ENCODE assay signal across 8 cellular contexts in the genomic region with DNA sequence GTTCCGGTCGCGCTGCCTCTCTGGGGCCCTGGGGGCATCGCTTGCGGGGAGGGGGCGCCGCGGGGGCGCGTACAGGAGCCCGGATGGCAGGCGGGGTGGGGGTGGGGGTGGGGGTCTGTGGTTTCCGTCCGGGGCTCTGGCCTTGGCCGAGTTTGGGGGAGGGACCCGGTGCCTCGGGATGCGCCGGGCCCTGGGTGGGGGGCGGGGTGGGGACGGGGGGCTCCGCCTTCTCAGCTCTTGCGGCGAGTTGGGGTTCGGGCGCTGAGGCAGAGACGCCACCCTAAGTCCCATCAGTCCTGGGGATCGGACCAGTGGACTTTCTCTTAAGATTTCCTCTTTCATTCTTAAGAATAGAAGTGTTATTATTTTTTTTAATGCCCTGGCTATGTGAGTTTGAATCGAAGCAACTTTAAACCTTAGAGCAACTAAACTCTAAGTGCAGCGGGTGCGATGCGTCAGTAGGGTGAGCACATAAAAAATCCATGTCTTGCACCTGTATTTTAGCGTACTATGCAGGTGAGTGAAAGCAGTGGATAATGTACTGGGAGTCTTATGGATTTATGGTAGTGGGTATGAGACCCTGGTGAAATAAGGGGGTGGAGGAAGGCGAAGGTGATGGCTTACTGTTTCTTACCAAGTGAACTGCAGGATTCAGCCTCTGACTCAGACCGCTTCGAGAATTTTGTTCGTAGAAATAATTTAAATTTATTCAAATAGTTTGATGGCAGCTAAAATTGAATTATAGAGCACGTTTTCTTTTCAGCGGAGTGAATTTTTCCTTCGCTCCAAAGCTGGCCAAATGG. TPM values are rescaled to one million over a fixed set of nuclear protein-coding genes. Genes with fewer than 3 reads are reported as not detected.
A peak's percentile ranks its signal among the peaks of the same experiment; 100 is the strongest.
DNase-seq lines count a peak whose midpoint lies in the region; ATAC-seq and TF ChIP-seq lines count a peak whose summit lies in the region.

No MANE protein-coding gene starts in this region.

- H3K27me3 ChIP-seq in BJ (ENCODE audit: control insufficient read depth, insufficient read depth, low read length) (no peaks in the 10 kb centered on the region), mucosa of rectum (ENCODE audit: control insufficient read depth in 2 of 2, insufficient read depth in 2 of 2, low read length in 2 of 2) (no peaks in the 10 kb centered on the region), suprapubic skin (no peaks in the 10 kb centered on the region)

- H3K36me3 Mint-ChIP-seq in activated CD8-positive, alpha-beta T cell treated with anti-CD3 and anti-CD28 coated beads, Interleukin-2, amount 10 ng/mL, durations not matched to agents 7 days and 5 days (ENCODE audit: low read depth): peaks cover 13% of the 10 kb centered on the region

- WGBS in suprapubic skin: under 1% methylated on average over 20 of the region's 40 CpGs

- H3K4me1 ChIP-seq in mucosa of rectum (ENCODE audit: control insufficient read depth in 2 of 2, insufficient read depth in 2 of 2, low read length in 2 of 2) (peaks cover 21 to 23% of the 10 kb centered on the region in 2 donors), suprapubic skin (peaks cover 48% of the 10 kb centered on the region)

- peak overlapping the region; percentile 84 for H3K27ac Mint-ChIP-seq in activated CD8-positive, alpha-beta T cell treated with anti-CD3 and anti-CD28 coated beads, Interleukin-2, amount 10 ng/mL, durations not matched to agents 7 days and 5 days

- H3K27ac ChIP-seq in mucosa of rectum (ENCODE audit: low read depth in 2 of 2, low read length in 2 of 2) (peak overlapping the region; percentile 99 to 100), suprapubic skin (peak overlapping the region; percentile 100)

- H3K4me1 Mint-ChIP-seq in activated CD8-positive, alpha-beta T cell treated with anti-CD3 and anti-CD28 coated beads, Interleukin-2, amount 10 ng/mL, durations not matched to agents 7 days and 5 days (ENCODE audit: low read depth): peaks cover 41% of the 10 kb centered on the region

- H3K4me3 Mint-ChIP-seq in activated CD8-positive, alpha-beta T cell treated with anti-CD3 and anti-CD28 coated beads, Interleukin-2, amount 10 ng/mL, durations not matched to agents 7 days and 5 days: peak overlapping the region; percentile 87

- peak overlapping the region; percentile 74 to 100 for H3K9ac ChIP-seq in mucosa of rectum (ENCODE audit: low read depth in 1 of 2, low read length in 2 of 2)

- TF ChIP-seq POLR2A in suprapubic skin (IDR thresholded peaks at IDR 0.05): no peak

- TF ChIP-seq CTCF in BJ (IDR thresholded peaks at IDR 0.05; ENCODE audit: insufficient read depth, low read depth, low read length): no peak
- 0 out of 2 replicates have a peak, but pooled peaks have one; percentile 1 for TF ChIP-seq CTCF in LNCaP clone FGC (IDR thresholded peaks at IDR 0.05; ENCODE audit: control insufficient read depth, extremely low read depth, insufficient read depth)
- TF ChIP-seq CTCF in epithelial cell of proximal tubule (conservative IDR thresholded peaks at IDR 0.05; ENCODE audit: low read depth, low read length): no peak
- no peak for TF ChIP-seq CTCF in suprapubic skin (IDR thresholded peaks at IDR 0.05)

- peaks cover 21% of the 10 kb centered on the region for H3K27me3 Mint-ChIP-seq in activated CD8-positive, alpha-beta T cell treated with anti-CD3 and anti-CD28 coated beads, Interleukin-2, amount 10 ng/mL, durations not matched to agents 7 days and 5 days (ENCODE audit: low read depth)

- TF ChIP-seq EP300 in suprapubic skin (IDR thresholded peaks at IDR 0.05): no peak

- H3K4me3 ChIP-seq in BJ (ENCODE audit: low read depth, low read length) (peak overlapping the region; percentile 100), LNCaP clone FGC (ENCODE audit: low read depth, low read length) (peak overlapping the region; percentile 82), epithelial cell of proximal tubule (ENCODE audit: low read depth, low read length) (peak overlapping the region; percentile 90), mucosa of rectum (ENCODE audit: low read length in 2 of 2) (peak overlapping the region; percentile 97 to 99), suprapubic skin (peak overlapping the region; percentile 98)

- DNase-seq in BJ (ENCODE audit: low read depth) (no peak), LNCaP clone FGC (ENCODE audit: low read depth) (no peak), epithelial cell of proximal tubule (ENCODE audit: low read depth) (no peak), suprapubic skin (ENCODE audit: low spot score in 2 of 2) (peak in 1 of 2 donors; percentile 73), T1000 (lab: John Stamatoyannopoulos, UW) (no peak)
- DNase-seq in activated CD8-positive, alpha-beta T cell treated with anti-CD3 and anti-CD28 coated beads, Interleukin-2, amount 10 ng/mL, durations not matched to agents 7 days and 5 days: peak; percentile 54

- POLR2A ChIA-PET in BJ (lab: Charles Lee): interaction anchor here (0.7 to 1.1 kb wide), 4 partner anchors 10 to 902 kb away, joined by 3 to 6 read pairs (median 4); no protein-coding TSS in a partner anchor
- POLR2A ChIA-PET in activated CD8-positive, alpha-beta T cell treated with anti-CD3 and anti-CD28 coated beads, Interleukin-2, amount 10 ng/mL, durations not matched to agents 7 days and 5 days (lab: Charles Lee): interaction anchor here (0.6 to 2.6 kb wide), 22 partner anchors 8 to 1197 kb away, joined by 3 to 16 read pairs (median 5); a partner anchor contains a TSS

- H3K36me3 ChIP-seq in BJ (ENCODE audit: control insufficient read depth, insufficient read depth, low read length): no peaks in the 10 kb centered on the region
- no peaks in the 10 kb centered on the region for H3K36me3 ChIP-seq in mucosa of rectum (ENCODE audit: control insufficient read depth in 2 of 2, insufficient read depth in 2 of 2, low read length in 2 of 2)
- no peaks in the 10 kb centered on the region for H3K36me3 ChIP-seq in suprapubic skin

- CTCF ChIA-PET in BJ (lab: Yijun Ruan, JAX): interaction anchor here (1.5 kb wide), 1 partner anchor 10 kb away, joined by 4 read pairs; no protein-coding TSS in a partner anchor
- CTCF ChIA-PET in activated CD8-positive, alpha-beta T cell treated with anti-CD3 and anti-CD28 coated beads, Interleukin-2, amount 10 ng/mL, durations not matched to agents 7 days and 5 days (lab: Charles Lee): interaction anchor here (2.1 kb wide), 1 partner anchor 16 kb away, joined by 10 read pairs; no protein-coding TSS in a partner anchor

- H3K9me3 Mint-ChIP-seq in activated CD8-positive, alpha-beta T cell treated with anti-CD3 and anti-CD28 coated beads, Interleukin-2, amount 10 ng/mL, durations not matched to agents 7 days and 5 days (ENCODE audit: insufficient read depth): no peaks in the 10 kb centered on the region

- ATAC-seq in GM21381 (IDR thresholded peaks at IDR 0.05; ENCODE audit: unreplicated experiment): peak; percentile 17
- ATAC-seq in activated CD8-positive, alpha-beta T cell treated with anti-CD3 and anti-CD28 coated beads, Interleukin-2, amount 10 ng/mL, durations not matched to agents 7 days and 5 days: peak; percentile 36

- H3K9me3 ChIP-seq in mucosa of rectum (ENCODE audit: control insufficient read depth in 2 of 2, low read length in 2 of 2) (no peaks in the 10 kb centered on the region), suprapubic skin (no peaks in the 10 kb centered on the region)

RNA-seq across cellular contexts. Expression of a gene that starts 0.8 kb away (rescaled TPM):
- polyA plus RNA-seq in BJ (2011; rRNA removed): 423 and 496 TPM in 2 replicates
- 856 and 1,505 TPM in 2 replicates for polyA minus RNA-seq in BJ (2011; rRNA and poly(A)+ RNA removed)
- 100 to 1,000 TPM; 112 TPM for total RNA-seq in activated CD8-positive, alpha-beta T cell treated with anti-CD3 and anti-CD28 coated beads, Interleukin-2, amount 10 ng/mL, durations not matched to agents 7 days and 5 days
- total RNA-seq in epithelial cell of proximal tubule: 366 and 495 TPM in 2 replicates
- 100 to 1,000 TPM; 311 to 417 (median 361) TPM for total RNA-seq in suprapubic skin
